ENCODE assay signal across 14 cellular contexts in the genomic region with DNA sequence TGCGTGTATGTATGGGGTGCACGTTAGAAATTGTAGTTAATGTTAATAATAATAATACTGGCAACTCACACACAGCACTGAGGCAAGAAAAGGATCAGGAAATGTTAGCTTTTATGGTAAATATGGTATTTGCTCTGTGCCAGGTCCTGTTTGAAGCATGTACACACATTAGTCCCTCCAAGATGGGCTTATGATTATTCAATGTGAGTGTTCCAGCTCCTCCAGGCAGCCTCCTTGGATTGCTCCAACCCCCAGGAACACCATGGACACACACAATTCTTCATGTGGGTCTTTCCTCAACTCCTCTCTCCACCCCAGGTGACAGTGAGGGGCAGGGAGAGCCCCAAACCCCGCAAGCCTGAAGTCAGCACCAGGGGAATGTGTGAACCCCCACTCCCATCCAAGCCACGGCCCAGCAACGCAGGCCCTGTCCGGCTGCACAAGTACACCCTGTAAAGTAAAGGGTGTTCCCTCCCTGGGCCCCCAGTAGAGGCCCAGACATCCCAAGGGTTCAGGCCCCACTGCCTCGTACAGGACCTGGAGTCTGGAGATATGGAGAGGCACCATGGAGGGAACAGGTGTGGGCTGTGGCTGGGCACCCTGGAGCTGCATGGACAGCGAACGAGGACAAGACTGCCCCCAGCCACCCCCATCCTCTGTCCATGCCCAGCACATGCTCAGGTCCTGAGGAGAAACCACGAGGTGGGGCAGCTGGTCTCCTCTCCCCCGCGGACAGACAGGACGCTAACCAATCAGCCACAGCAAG.
"Had no signal": no experiment of that assay in that cellular context is flagged by ENCODE, and none has a peak within 500 bp of the region (broad histone marks: within the 10 kb centered on the region; RNA-seq: fewer than 3 reads in every experiment).

No MANE protein-coding gene starts in this region.

- H3K27ac ChIP-seq: foreskin keratinocyte, left lung had no signal

- H3K4me3 Mint-ChIP-seq: activated B cell treated with CpG ODN at 0.5 μM for 24 hours; activated naive CD4-positive, alpha-beta T cell treated with anti-CD3 and anti-CD28 coated beads, Interleukin-2, amount 50 U/mL, for 24 hours; stimulated activated memory B cell treated with anti-CD40 and anti-IgM and Interleukin-4, amounts not matched to agents 10 μg/mL and 1 μg/mL and 100 μg/mL, for 72 hours had no signal

- H3K4me3 ChIP-seq: heart left ventricle, left lung, SK-N-MC, skin epidermis had no signal

- H3K9me3 Mint-ChIP-seq: activated B cell treated with CpG ODN at 0.5 μM for 24 hours; activated naive CD4-positive, alpha-beta T cell treated with anti-CD3 and anti-CD28 coated beads, Interleukin-2, amount 50 U/mL, for 24 hours; stimulated activated memory B cell treated with anti-CD40 and anti-IgM and Interleukin-4, amounts not matched to agents 10 μg/mL and 1 μg/mL and 100 μg/mL, for 72 hours; type B pancreatic cell had no signal

- DNase-seq: activated B cell treated with CpG ODN at 0.5 μM for 24 hours; activated CD4-positive, alpha-beta T cell treated with anti-CD3 and anti-CD28 coated beads, Interleukin-2, amount 50 U/mL, for 1 hour; amniotic stem cell; foreskin keratinocyte; mesendoderm; T-helper 1 cell had no signal

- H3K9me3 ChIP-seq: heart left ventricle, left lung had no signal

- H3K27me3 ChIP-seq: foreskin keratinocyte, heart left ventricle, left lung had no signal

- H3K36me3 Mint-ChIP-seq: activated naive CD4-positive, alpha-beta T cell treated with anti-CD3 and anti-CD28 coated beads, Interleukin-2, amount 50 U/mL, for 24 hours had no signal

- H3K27me3 Mint-ChIP-seq: activated B cell treated with CpG ODN at 0.5 μM for 24 hours; activated naive CD4-positive, alpha-beta T cell treated with anti-CD3 and anti-CD28 coated beads, Interleukin-2, amount 50 U/mL, for 24 hours; stimulated activated memory B cell treated with anti-CD40 and anti-IgM and Interleukin-4, amounts not matched to agents 10 μg/mL and 1 μg/mL and 100 μg/mL, for 72 hours; type B pancreatic cell had no signal

- H3K27ac Mint-ChIP-seq: activated B cell treated with CpG ODN at 0.5 μM for 24 hours; activated naive CD4-positive, alpha-beta T cell treated with anti-CD3 and anti-CD28 coated beads, Interleukin-2, amount 50 U/mL, for 24 hours; stimulated activated memory B cell treated with anti-CD40 and anti-IgM and Interleukin-4, amounts not matched to agents 10 μg/mL and 1 μg/mL and 100 μg/mL, for 72 hours had no signal

- ATAC-seq: esophagus mucosa; left lung; stimulated activated memory B cell treated with anti-CD40 and anti-IgM and Interleukin-4, amounts not matched to agents 10 μg/mL and 1 μg/mL and 100 μg/mL, for 72 hours had no signal
